8 cellular contexts compared by ENCODE assay signal in the genomic region with DNA sequence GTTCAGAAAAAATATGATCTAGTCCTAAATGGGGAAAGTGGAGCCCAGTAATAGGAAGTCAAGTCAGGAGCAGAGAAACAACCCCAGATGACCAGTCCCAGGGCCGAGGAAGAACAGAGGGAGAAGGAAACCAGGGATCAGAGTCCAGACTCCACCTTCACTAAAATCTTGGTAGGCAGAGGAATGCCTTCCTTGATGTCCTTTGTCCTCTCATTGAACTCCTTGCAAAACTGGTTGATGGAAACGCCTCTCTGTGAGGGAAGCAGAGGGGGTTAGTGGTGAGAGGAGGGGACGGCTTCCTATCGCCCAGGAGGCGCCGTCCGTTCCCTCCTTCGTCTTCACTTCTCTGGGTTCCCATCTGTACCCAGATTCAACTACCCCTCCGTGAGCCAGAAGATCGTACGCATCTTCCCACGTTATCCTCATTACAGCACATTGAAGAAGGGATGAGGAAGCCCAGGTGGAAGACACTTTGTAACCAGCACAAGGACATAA. TPM values are rescaled to one million over a fixed set of nuclear protein-coding genes. Genes with fewer than 3 reads are reported as not detected.
DNase-seq lines count a peak whose midpoint lies in the region; ATAC-seq and TF ChIP-seq lines count a peak whose summit lies in the region.

No MANE protein-coding gene starts in this region.

- peaks cover 2% of the 10 kb centered on the region; the same call in 1 of the 2 replicates for H3F3A ChIP-seq in PC-9 (ENCODE audit: insufficient read depth, low read depth)

- H3K9me3 ChIP-seq in PC-9 (ENCODE audit: insufficient read depth, low read depth) (no peaks in the 10 kb centered on the region; the same call in 1 of the 2 replicates), esophagus (ENCODE audit: control insufficient read depth in 2 of 2, insufficient read depth in 1 of 2, low read depth in 1 of 2, low read length in 1 of 2) (no peaks in the 10 kb centered on the region), parathyroid adenoma (ENCODE audit: control insufficient read depth, low read length) (no peaks in the 10 kb centered on the region)

- H3K36me3 ChIP-seq in PC-9 (ENCODE audit: low read depth) (peaks cover 12% of the 10 kb centered on the region; the same call in 1 of the 2 replicates), esophagus (ENCODE audit: control insufficient read depth in 2 of 2, insufficient read depth in 2 of 2, low read length in 1 of 2) (peaks cover 7 to 13% of the 10 kb centered on the region in 2 donors), parathyroid adenoma (ENCODE audit: control insufficient read depth, insufficient read depth, low read length) (no peaks in the 10 kb centered on the region)

- H3K9me2 ChIP-seq in PC-9 (ENCODE audit: insufficient read depth), result no peaks in the 10 kb centered on the region

- TSS peak; percentile 54 for BruUV-seq in PC-9 (replicated peaks; lab: Mats Ljungman, UMichigan)

- H3K4me1 ChIP-seq in PC-9 (replicated peaks; ENCODE audit: insufficient read depth), result peaks cover 8% of the 10 kb centered on the region
- H3K4me1 ChIP-seq in esophagus (ENCODE audit: control insufficient read depth in 2 of 2, insufficient read depth in 2 of 2, low read length in 1 of 2), result no peaks in the 10 kb centered on the region
- no peaks in the 10 kb centered on the region for H3K4me1 ChIP-seq in parathyroid adenoma

- CTCF ChIA-PET in PC-9 (lab: Charles Lee), result interaction anchor here (1.0 to 1.4 kb wide), 3 partner anchors 102 to 239 kb away, joined by 3 to 5 read pairs (median 3); a partner anchor contains a TSS

- peak overlapping the region; percentile 81 for H3K4me2 ChIP-seq in PC-9
- peak overlapping the region; percentile 71 for H3K4me2 ChIP-seq in parathyroid adenoma (ENCODE audit: low read length)

- TF ChIP-seq CTCF in PC-9 (conservative IDR thresholded peaks at IDR 0.05) (no peak), parathyroid adenoma (IDR thresholded peaks at IDR 0.05) (no peak)

- H4K20me1 ChIP-seq in PC-9 (ENCODE audit: insufficient read depth), result no peaks in the 10 kb centered on the region

- intact Hi-C loops in PC-9 (cut with micrococcal nuclease; ENCODE audit: unreplicated experiment), result loop anchor here (2.0 kb wide), 1 partner anchor 29 kb away; a partner anchor contains a TSS

- H3K79me2 ChIP-seq in PC-9 (ENCODE audit: low read depth) (peaks cover 17% of the 10 kb centered on the region), parathyroid adenoma (no peaks in the 10 kb centered on the region)

- peak; percentile 6 for DNase-seq in EL
- no peak for DNase-seq in PC-9
- no peak for DNase-seq in stimulated activated CD4-positive, alpha-beta T cell treated with anti-CD3 and anti-CD28 coated beads, Interleukin-15, amount 100 ng/mL, for 24 hours
- no peak for DNase-seq in cerebellar nuclear complex (lab: John Stamatoyannopoulos, UW)

- H3K27me3 ChIP-seq in PC-9 (ENCODE audit: insufficient read depth, low read depth) (no peaks in the 10 kb centered on the region), esophagus (ENCODE audit: control insufficient read depth in 1 of 2, insufficient read depth in 2 of 2, low read length in 2 of 2) (no peaks in the 10 kb centered on the region), parathyroid adenoma (ENCODE audit: control insufficient read depth, insufficient read depth, low read length) (no peaks in the 10 kb centered on the region)

- no peak for ATAC-seq in GM21723 (IDR thresholded peaks at IDR 0.05; ENCODE audit: unreplicated experiment)
- ATAC-seq in GM21423 (IDR thresholded peaks at IDR 0.05; ENCODE audit: unreplicated experiment), result no peak

- H3K9ac ChIP-seq in parathyroid adenoma, result no peak overlapping the region

- H3K4me3 ChIP-seq in PC-9 (peak overlapping the region; percentile 71), esophagus (ENCODE audit: low read depth in 1 of 2, low read length in 2 of 2) (peak overlapping the region; percentile 85 to 92), parathyroid adenoma (ENCODE audit: low read depth, low read length) (peak overlapping the region; percentile 71)

- WGBS in esophagus, 2 donors, result 5% methylated on average over 12 of the region's 12 CpGs

- POLR2A ChIA-PET in PC-9 (lab: Charles Lee; ENCODE audit: unreplicated experiment), result no interaction called here

- H2AFZ ChIP-seq in PC-9 (peak overlapping the region; percentile 92), parathyroid adenoma (peak overlapping the region; percentile 85)

- H3K27ac ChIP-seq in PC-9 (peak overlapping the region; percentile 58; the same call in 1 of the 2 replicates), esophagus (ENCODE audit: low read depth in 2 of 2, low read length in 1 of 2) (peak overlapping the region; percentile 74 to 82), parathyroid adenoma (peak overlapping the region; percentile 96)

RNA-seq across cellular contexts. Expression of a gene that starts 0.6 kb away (rescaled TPM):
- 138 and 140 TPM in 2 replicates for total RNA-seq in PC-9 (2021)
- 10 to 100 TPM; 27.2 to 51.1 TPM for polyA plus RNA-seq in esophagus

RNA-seq across cellular contexts. Expression of a gene that starts 17.2 kb away (rescaled TPM):
- not detected in 2 replicates for total RNA-seq in PC-9 (2021)
- polyA plus RNA-seq in esophagus, result under 1 TPM; 0.16 to 0.31 TPM

RNA-seq across cellular contexts. Expression of a gene that starts 28.6 kb away (rescaled TPM):
- total RNA-seq in PC-9 (2021), result 14.0 and 18.0 TPM in 2 replicates
- 1 to 10 TPM; 5.5 to 7.8 TPM for polyA plus RNA-seq in esophagus

RNA-seq across cellular contexts. Expression of a gene that starts 42.2 kb away (rescaled TPM):
- total RNA-seq in PC-9 (2021), result 76.2 and 80.0 TPM in 2 replicates
- polyA plus RNA-seq in esophagus, result 10 to 100 TPM; 16.3 to 29.6 TPM
